Comparison of ENCODE assay signal across 1 cellular context in the genomic region with DNA sequence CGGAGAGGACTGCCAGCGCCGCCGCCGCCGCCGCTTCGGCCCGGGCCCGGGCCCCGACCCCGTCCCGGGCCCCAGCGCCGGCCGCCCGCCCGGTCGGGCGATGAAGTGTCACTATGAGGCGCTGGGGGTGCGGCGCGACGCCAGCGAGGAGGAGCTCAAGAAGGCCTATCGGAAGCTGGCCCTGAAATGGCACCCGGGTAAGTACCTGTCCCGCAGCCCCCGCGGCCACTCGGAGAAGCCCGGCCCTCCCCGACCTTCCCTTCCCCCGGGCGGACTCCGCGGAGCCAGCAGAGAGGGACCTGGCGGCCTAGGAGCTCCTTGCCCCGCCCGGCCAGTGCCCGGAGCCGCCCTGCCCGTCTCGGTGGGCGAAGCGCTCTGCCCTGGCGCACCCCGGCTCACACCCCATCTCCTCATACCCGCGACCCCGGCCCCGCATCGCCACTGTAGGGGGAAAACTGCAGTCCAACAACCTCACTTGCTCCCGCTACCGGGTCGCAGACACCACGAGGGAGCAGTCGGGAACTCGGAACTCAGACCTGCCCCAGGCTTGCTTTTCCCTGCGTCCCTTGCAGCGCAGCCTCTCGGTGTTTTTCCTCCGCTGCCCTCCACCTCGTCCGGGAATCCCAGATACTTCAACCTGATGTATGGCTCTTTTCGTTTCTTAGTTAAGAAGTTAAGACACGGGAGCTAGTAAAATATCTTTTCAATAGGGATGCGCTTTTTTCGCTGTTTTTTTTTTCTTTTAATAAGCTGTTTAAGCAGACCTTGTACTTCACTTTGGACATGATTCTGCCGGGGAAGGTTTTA.
TF ChIP-seq lines count a peak whose summit lies in the region.

No MANE protein-coding gene starts in this region.

TF ChIP-seq in HepG2, 621 proteins besides CTCF, POLR2A, EP300 and RAD21 (continued from another document and continues in another):
- TF ChIP-seq, protein P1, sequence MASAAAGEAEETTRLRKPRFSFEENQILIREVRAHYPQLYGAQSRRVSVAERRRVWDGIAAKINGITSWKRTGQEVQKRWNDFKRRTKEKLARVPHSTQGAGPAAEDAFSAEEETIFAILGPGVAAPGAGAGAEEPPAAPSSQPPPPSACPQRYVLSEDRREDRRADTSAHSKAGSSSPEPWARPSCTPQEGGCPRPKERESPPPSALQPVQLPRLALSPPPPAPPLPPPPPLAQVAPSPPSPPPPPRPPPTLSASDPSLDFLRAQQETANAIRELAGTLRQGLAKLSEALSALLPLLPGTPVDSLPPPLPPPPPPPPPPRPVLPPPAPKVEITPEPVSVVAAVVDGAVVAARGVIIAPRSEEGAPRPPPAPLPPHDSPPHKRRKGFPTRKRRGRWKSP (CRISPR knock-in tag; IDR thresholded peaks at IDR 0.05) = 0 out of 2 replicates have a peak, but pooled peaks have one; percentile 62
- TF ChIP-seq, protein P2, sequence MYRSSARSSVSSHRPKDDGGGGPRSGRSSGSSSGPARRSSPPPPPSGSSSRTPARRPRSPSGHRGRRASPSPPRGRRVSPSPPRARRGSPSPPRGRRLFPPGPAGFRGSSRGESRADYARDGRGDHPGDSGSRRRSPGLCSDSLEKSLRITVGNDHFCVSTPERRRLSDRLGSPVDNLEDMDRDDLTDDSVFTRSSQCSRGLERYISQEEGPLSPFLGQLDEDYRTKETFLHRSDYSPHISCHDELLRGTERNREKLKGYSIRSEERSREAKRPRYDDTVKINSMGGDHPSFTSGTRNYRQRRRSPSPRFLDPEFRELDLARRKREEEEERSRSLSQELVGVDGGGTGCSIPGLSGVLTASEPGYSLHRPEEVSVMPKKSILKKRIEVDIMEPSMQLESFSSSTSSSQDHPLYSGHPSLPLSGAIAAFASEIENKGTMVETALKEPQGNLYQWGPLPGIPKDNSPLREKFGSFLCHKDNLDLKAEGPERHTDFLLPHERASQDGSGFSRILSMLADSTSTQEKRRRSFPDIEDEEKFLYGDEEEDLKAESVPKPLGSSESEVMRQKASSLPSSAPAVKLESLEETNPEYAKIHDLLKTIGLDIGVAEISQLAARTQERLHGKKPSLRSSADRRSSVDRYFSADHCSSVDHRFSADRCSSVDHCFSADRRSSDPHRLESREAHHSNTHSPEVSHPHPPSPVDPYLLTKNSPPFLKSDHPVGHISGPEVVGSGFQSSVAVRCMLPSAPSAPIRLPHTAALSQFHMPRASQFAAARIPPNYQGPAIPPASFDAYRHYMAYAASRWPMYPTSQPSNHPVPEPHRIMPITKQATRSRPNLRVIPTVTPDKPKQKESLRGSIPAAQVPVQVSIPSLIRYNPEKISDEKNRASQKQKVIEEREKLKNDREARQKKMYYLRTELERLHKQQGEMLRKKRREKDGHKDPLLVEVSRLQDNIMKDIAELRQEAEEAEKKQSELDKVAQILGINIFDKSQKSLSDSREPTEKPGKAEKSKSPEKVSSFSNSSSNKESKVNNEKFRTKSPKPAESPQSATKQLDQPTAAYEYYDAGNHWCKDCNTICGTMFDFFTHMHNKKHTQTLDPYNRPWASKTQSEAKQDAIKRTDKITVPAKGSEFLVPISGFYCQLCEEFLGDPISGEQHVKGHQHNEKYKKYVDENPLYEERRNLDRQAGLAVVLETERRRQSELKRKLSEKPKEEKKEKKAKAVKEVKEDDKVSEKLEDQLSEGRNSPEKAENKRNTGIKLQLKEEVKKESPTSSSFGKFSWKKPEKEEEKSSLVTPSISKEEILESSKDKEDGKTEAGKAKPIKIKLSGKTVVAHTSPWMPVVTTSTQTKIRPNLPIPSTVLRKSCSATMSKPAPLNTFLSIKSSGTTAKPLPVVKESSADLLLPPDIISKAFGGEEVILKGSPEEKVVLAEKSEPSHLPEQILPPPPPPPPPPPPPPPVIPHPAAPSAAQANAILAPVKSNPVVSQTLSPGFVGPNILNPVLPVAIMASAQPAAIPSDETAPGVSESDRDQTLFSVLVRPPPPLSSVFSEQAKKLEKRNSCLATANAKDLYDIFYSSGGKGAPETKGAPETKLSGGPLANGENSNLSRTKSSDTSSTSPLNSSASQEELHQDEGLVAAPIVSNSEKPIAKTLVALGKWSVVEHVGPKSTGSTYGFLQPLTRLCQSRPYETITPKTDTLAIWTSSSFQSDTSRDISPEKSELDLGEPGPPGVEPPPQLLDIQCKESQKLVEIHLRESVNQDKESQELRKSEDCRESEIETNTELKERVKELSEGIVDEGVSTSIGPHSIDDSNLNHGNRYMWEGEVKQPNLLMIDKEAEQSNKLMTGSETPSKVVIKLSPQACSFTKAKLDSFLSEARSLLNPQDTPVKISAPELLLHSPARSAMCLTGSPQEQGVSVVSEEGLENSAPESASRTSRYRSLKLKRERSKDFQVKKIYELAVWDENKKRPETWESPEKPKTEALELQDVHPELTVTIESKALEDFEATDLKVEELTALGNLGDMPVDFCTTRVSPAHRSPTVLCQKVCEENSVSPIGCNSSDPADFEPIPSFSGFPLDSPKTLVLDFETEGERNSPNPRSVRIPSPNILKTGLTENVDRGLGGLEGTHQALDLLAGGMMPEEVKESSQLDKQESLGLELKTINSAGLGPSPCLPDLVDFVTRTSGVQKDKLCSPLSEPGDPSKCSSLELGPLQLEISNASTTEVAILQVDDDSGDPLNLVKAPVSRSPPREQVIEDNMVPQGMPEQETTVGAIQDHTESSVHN (CRISPR knock-in tag; IDR thresholded peaks at IDR 0.05) = no peak
- TF ChIP-seq, protein P3, sequence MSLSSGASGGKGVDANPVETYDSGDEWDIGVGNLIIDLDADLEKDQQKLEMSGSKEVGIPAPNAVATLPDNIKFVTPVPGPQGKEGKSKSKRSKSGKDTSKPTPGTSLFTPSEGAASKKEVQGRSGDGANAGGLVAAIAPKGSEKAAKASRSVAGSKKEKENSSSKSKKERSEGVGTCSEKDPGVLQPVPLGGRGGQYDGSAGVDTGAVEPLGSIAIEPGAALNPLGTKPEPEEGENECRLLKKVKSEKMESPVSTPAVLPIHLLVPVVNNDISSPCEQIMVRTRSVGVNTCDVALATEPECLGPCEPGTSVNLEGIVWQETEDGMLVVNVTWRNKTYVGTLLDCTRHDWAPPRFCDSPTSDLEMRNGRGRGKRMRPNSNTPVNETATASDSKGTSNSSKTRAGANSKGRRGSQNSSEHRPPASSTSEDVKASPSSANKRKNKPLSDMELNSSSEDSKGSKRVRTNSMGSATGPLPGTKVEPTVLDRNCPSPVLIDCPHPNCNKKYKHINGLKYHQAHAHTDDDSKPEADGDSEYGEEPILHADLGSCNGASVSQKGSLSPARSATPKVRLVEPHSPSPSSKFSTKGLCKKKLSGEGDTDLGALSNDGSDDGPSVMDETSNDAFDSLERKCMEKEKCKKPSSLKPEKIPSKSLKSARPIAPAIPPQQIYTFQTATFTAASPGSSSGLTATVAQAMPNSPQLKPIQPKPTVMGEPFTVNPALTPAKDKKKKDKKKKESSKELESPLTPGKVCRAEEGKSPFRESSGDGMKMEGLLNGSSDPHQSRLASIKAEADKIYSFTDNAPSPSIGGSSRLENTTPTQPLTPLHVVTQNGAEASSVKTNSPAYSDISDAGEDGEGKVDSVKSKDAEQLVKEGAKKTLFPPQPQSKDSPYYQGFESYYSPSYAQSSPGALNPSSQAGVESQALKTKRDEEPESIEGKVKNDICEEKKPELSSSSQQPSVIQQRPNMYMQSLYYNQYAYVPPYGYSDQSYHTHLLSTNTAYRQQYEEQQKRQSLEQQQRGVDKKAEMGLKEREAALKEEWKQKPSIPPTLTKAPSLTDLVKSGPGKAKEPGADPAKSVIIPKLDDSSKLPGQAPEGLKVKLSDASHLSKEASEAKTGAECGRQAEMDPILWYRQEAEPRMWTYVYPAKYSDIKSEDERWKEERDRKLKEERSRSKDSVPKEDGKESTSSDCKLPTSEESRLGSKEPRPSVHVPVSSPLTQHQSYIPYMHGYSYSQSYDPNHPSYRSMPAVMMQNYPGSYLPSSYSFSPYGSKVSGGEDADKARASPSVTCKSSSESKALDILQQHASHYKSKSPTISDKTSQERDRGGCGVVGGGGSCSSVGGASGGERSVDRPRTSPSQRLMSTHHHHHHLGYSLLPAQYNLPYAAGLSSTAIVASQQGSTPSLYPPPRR (CRISPR knock-in tag; IDR thresholded peaks at IDR 0.05; ENCODE audit: borderline replicate concordance) = peak; percentile 47; the same call in 1 of the 2 replicates
- TF ChIP-seq, protein P4, sequence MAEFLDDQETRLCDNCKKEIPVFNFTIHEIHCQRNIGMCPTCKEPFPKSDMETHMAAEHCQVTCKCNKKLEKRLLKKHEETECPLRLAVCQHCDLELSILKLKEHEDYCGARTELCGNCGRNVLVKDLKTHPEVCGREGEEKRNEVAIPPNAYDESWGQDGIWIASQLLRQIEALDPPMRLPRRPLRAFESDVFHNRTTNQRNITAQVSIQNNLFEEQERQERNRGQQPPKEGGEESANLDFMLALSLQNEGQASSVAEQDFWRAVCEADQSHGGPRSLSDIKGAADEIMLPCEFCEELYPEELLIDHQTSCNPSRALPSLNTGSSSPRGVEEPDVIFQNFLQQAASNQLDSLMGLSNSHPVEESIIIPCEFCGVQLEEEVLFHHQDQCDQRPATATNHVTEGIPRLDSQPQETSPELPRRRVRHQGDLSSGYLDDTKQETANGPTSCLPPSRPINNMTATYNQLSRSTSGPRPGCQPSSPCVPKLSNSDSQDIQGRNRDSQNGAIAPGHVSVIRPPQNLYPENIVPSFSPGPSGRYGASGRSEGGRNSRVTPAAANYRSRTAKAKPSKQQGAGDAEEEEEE (CRISPR knock-in tag; IDR thresholded peaks at IDR 0.05; ENCODE audit: borderline replicate concordance) = no peak
- TF ChIP-seq, protein P5, sequence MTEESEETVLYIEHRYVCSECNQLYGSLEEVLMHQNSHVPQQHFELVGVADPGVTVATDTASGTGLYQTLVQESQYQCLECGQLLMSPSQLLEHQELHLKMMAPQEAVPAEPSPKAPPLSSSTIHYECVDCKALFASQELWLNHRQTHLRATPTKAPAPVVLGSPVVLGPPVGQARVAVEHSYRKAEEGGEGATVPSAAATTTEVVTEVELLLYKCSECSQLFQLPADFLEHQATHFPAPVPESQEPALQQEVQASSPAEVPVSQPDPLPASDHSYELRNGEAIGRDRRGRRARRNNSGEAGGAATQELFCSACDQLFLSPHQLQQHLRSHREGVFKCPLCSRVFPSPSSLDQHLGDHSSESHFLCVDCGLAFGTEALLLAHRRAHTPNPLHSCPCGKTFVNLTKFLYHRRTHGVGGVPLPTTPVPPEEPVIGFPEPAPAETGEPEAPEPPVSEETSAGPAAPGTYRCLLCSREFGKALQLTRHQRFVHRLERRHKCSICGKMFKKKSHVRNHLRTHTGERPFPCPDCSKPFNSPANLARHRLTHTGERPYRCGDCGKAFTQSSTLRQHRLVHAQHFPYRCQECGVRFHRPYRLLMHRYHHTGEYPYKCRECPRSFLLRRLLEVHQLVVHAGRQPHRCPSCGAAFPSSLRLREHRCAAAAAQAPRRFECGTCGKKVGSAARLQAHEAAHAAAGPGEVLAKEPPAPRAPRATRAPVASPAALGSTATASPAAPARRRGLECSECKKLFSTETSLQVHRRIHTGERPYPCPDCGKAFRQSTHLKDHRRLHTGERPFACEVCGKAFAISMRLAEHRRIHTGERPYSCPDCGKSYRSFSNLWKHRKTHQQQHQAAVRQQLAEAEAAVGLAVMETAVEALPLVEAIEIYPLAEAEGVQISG (CRISPR knock-in tag; IDR thresholded peaks at IDR 0.05) = peak; percentile 64
- TF ChIP-seq HIVEP1 (CRISPR knock-in tag; IDR thresholded peaks at IDR 0.05) (0 out of 2 replicates have a peak, but pooled peaks have one; percentile 22), ASH2L (IDR thresholded peaks at IDR 0.05; ENCODE audit: insufficient read length, low read depth, low read length) (peak; percentile 83), MED13 (CRISPR knock-in tag; IDR thresholded peaks at IDR 0.05) (peak; percentile 44; the same call in 1 of the 2 replicates), ADNP (CRISPR knock-in tag; IDR thresholded peaks at IDR 0.05) (no peak), ZNF138 (CRISPR knock-in tag; IDR thresholded peaks at IDR 0.05; ENCODE audit: low read depth) (no peak), ZNF598 (CRISPR knock-in tag; IDR thresholded peaks at IDR 0.05; ENCODE audit: borderline replicate concordance) (0 out of 2 replicates have a peak, but pooled peaks have one; percentile 33), ZNF792 (CRISPR knock-in tag; IDR thresholded peaks at IDR 0.05) (0 out of 2 replicates have a peak, but pooled peaks have one; percentile 17), BRD4 (CRISPR knock-in tag; IDR thresholded peaks at IDR 0.05) (0 out of 2 replicates have a peak, but pooled peaks have one; percentile 54), ZNF547 (CRISPR knock-in tag; IDR thresholded peaks at IDR 0.05) (peak; percentile 72), ZNF589 (CRISPR knock-in tag; conservative IDR thresholded peaks at IDR 0.05) (no peak), GABPA (IDR thresholded peaks at IDR 0.05; ENCODE audit: low read depth, low read length) (no peak; the same call in 1 of the 2 replicates), GABPA (CRISPR knock-in tag; IDR thresholded peaks at IDR 0.05; ENCODE audit: low read depth) (no peak), FOXA3 (CRISPR knock-in tag; IDR thresholded peaks at IDR 0.05) (0 out of 2 replicates have a peak, but pooled peaks have one; percentile 10)
- TF ChIP-seq, protein P6, sequence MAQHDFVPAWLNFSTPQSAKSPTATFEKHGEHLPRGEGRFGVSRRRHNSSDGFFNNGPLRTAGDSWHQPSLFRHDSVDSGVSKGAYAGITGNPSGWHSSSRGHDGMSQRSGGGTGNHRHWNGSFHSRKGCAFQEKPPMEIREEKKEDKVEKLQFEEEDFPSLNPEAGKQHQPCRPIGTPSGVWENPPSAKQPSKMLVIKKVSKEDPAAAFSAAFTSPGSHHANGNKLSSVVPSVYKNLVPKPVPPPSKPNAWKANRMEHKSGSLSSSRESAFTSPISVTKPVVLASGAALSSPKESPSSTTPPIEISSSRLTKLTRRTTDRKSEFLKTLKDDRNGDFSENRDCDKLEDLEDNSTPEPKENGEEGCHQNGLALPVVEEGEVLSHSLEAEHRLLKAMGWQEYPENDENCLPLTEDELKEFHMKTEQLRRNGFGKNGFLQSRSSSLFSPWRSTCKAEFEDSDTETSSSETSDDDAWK (CRISPR knock-in tag; IDR thresholded peaks at IDR 0.05) = no peak
- TF ChIP-seq, protein P7, sequence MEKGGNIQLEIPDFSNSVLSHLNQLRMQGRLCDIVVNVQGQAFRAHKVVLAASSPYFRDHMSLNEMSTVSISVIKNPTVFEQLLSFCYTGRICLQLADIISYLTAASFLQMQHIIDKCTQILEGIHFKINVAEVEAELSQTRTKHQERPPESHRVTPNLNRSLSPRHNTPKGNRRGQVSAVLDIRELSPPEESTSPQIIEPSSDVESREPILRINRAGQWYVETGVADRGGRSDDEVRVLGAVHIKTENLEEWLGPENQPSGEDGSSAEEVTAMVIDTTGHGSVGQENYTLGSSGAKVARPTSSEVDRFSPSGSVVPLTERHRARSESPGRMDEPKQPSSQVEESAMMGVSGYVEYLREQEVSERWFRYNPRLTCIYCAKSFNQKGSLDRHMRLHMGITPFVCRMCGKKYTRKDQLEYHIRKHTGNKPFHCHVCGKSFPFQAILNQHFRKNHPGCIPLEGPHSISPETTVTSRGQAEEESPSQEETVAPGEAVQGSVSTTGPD (CRISPR knock-in tag; IDR thresholded peaks at IDR 0.05) = no peak
- TF ChIP-seq, protein P8, sequence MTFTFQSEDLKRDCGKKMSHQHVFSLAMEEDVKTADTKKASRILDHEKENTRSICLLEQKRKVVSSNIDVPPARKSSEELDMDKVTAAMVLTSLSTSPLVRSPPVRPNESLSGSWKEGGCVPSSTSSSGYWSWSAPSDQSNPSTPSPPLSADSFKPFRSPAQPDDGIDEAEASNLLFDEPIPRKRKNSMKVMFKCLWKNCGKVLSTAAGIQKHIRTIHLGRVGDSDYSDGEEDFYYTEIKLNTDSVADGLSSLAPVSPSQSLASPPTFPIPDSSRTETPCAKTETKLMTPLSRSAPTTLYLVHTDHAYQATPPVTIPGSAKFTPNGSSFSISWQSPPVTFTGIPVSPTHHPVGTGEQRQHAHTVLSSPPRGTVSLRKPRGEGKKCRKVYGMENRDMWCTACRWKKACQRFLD (CRISPR knock-in tag; IDR thresholded peaks at IDR 0.05; ENCODE audit: borderline replicate concordance) = peak; percentile 37; the same call in 1 of the 2 replicates
